ENCODE assay signal across 9 cellular contexts in the genomic region with DNA sequence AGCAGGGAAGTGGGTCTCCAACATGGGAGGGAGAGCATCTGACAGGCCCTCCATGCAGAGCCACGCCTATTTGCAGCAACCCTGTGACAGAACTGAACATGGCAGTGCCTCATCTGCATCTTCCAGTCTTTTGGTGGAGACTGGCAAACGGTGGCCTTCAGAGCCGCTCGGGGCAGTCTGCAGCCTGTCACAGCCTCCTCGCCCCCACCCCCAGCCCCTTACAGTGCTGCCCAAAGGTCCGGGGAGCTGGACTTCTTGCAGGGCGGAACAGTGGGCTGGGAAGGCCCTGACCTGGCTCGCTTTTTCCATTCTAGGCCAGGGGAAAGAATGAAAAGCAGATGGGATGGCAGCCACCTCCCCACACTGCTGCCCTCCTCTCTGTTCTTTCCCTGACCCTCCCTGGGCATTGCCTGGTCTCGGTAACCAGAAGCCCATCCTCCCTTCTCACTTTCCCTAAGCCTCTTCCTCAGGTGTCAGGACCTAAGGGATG. TPM values are rescaled to one million over a fixed set of nuclear protein-coding genes. Genes with fewer than 3 reads are reported as not detected.
DNase-seq lines count a peak whose midpoint lies in the region; ATAC-seq and TF ChIP-seq lines count a peak whose summit lies in the region.
"Had no signal": no experiment of that assay in that cellular context is flagged by ENCODE, and none has a peak within 500 bp of the region (broad histone marks: within the 10 kb centered on the region; RNA-seq: fewer than 3 reads in every experiment).

No MANE protein-coding gene starts in this region.

- peaks cover 34% of the 10 kb centered on the region for H3K36me3 Mint-ChIP-seq in endodermal cell (ENCODE audit: low read depth)

- H3K4me1 ChIP-seq in BLaER1 (peaks cover 58% of the 10 kb centered on the region), OCI-LY1 (ENCODE audit: insufficient read depth, low read length, severe bottlenecking) (peaks cover 21% of the 10 kb centered on the region), endodermal cell (ENCODE audit: control insufficient read depth, insufficient read depth, low read length) (peaks cover 12% of the 10 kb centered on the region), parathyroid adenoma (peaks cover 16% of the 10 kb centered on the region), prostate gland (replicated peaks) (peaks cover 3% of the 10 kb centered on the region)

- WGBS in endodermal cell (ENCODE audit: insufficient coverage in 1 of 2, insufficient read length in 1 of 2), 2 experiments = 85 to 91% methylated on average over 6 to 9 of the region's 9 CpGs
- WGBS in prostate gland = 81% methylated on average over 9 of the region's 9 CpGs

- no peak for TF ChIP-seq CTCF in OCI-LY1 (IDR thresholded peaks at IDR 0.05; ENCODE audit: low read length)
- TF ChIP-seq CTCF in endodermal cell (conservative IDR thresholded peaks at IDR 0.05) = no peak
- no peak for TF ChIP-seq CTCF in parathyroid adenoma (IDR thresholded peaks at IDR 0.05)
- TF ChIP-seq CTCF in prostate gland (IDR thresholded peaks at IDR 0.05) = no peak

- H4K20me1 ChIP-seq in BLaER1 (peaks cover 69% of the 10 kb centered on the region), OCI-LY1 (ENCODE audit: insufficient read depth, low read length) (no peaks in the 10 kb centered on the region)

- H3K27ac ChIP-seq in BLaER1 (0 out of 2 replicates have a peak overlapping the region, but pooled peaks have one; percentile 26), OCI-LY1 (ENCODE audit: low read depth, low read length, poor library complexity, severe bottlenecking) (no peak overlapping the region), endodermal cell (ENCODE audit: low read depth, low read length) (no peak overlapping the region), parathyroid adenoma (peak overlapping the region; percentile 100), prostate gland (no peak overlapping the region)

- H3K27me3 Mint-ChIP-seq in endodermal cell (ENCODE audit: insufficient read depth) = no peaks in the 10 kb centered on the region

- intact Hi-C loops in prostate gland (cut with DNase I) = no loop called here

- H3K4me1 Mint-ChIP-seq in endodermal cell = peaks cover 19% of the 10 kb centered on the region

- H3K4me3 ChIP-seq in BLaER1 (peak overlapping the region; percentile 98; the same call in 1 of the 2 replicates), OCI-LY1 (ENCODE audit: low read depth, low read length, poor library complexity, severe bottlenecking) (no peak overlapping the region), endodermal cell (ENCODE audit: low read length) (peak overlapping the region; percentile 99), parathyroid adenoma (ENCODE audit: low read depth, low read length) (peak overlapping the region; percentile 98), prostate gland (no peak overlapping the region)

- H3K4me2 ChIP-seq in BLaER1 = peak overlapping the region; percentile 97
- peak overlapping the region; percentile 84; the same call in 1 of the 2 replicates for H3K4me2 ChIP-seq in OCI-LY1 (ENCODE audit: low read length)
- peak overlapping the region; percentile 98 for H3K4me2 ChIP-seq in parathyroid adenoma (ENCODE audit: low read length)

- DNase-seq in endodermal cell (peak; percentile 43), NCI-H82 treated with DMSO at 0.1 percent for 48 hours (lab: John Stamatoyannopoulos, UW; ENCODE audit: unreplicated experiment) (no peak), prostate gland (ENCODE audit: low spot score) (no peak)

- peak overlapping the region; percentile 93 for H3K4me3 Mint-ChIP-seq in endodermal cell

- ATAC-seq in GM19397 (IDR thresholded peaks at IDR 0.05; ENCODE audit: unreplicated experiment) = no peak
- no peak for ATAC-seq in GM21786 (IDR thresholded peaks at IDR 0.05; ENCODE audit: unreplicated experiment)

- H3K9ac ChIP-seq in BLaER1 (peak overlapping the region; percentile 100), OCI-LY1 (ENCODE audit: low read length) (no peak overlapping the region), endodermal cell (ENCODE audit: extremely low read depth, low read length, poor library complexity, severe bottlenecking) (peak overlapping the region; percentile 8), parathyroid adenoma (no peak overlapping the region)

- H3K79me2 ChIP-seq in OCI-LY1 (ENCODE audit: insufficient read depth, low read length) (peaks cover 21% of the 10 kb centered on the region), parathyroid adenoma (peaks cover 21% of the 10 kb centered on the region)

- peaks cover 2% of the 10 kb centered on the region for H3K9me3 Mint-ChIP-seq in endodermal cell

- no peaks in the 10 kb centered on the region for H3F3A ChIP-seq in OCI-LY1 (ENCODE audit: insufficient read depth, low read length)

- H3K36me3 ChIP-seq in BLaER1 (peaks cover 40% of the 10 kb centered on the region), OCI-LY1 (ENCODE audit: insufficient read depth, low read length) (peaks cover 36% of the 10 kb centered on the region), endodermal cell (ENCODE audit: control insufficient read depth, insufficient read depth, low read length) (peaks cover 47% of the 10 kb centered on the region), parathyroid adenoma (ENCODE audit: control insufficient read depth, insufficient read depth, low read length) (no peaks in the 10 kb centered on the region), prostate gland (peaks cover 10% of the 10 kb centered on the region in 2 donors)

- H3K27me3 ChIP-seq in BLaER1 (no peaks in the 10 kb centered on the region), OCI-LY1 (ENCODE audit: insufficient read depth, low read length) (no peaks in the 10 kb centered on the region; the same call in 1 of the 2 replicates), endodermal cell (ENCODE audit: control insufficient read depth, insufficient read depth, low read length, poor library complexity, severe bottlenecking) (no peaks in the 10 kb centered on the region), parathyroid adenoma (ENCODE audit: control insufficient read depth, insufficient read depth, low read length) (no peaks in the 10 kb centered on the region), prostate gland (replicated peaks; ENCODE audit: insufficient read depth) (no peaks in the 10 kb centered on the region)

- H2AFZ ChIP-seq in OCI-LY1 (ENCODE audit: low read length) (no peak overlapping the region), parathyroid adenoma (no peak overlapping the region)

- H3K9me2 ChIP-seq in OCI-LY1 (ENCODE audit: low read depth, low read length) = no peaks in the 10 kb centered on the region

- H3K9me3 ChIP-seq in BLaER1 (peaks cover 12% of the 10 kb centered on the region), OCI-LY1 (ENCODE audit: low read length) (peaks cover 6% of the 10 kb centered on the region), endodermal cell (ENCODE audit: control insufficient read depth, low read length) (peaks cover 12% of the 10 kb centered on the region), parathyroid adenoma (ENCODE audit: control insufficient read depth, low read length) (no peaks in the 10 kb centered on the region), prostate gland (no peaks in the 10 kb centered on the region)

- no peak for TF ChIP-seq POLR2A in prostate gland (IDR thresholded peaks at IDR 0.05)

- H3K27ac Mint-ChIP-seq in endodermal cell = peak overlapping the region; percentile 86

RNA-seq across cellular contexts. Expression of gene CALM3, which starts 2.7 kb away (rescaled TPM):
- 100 to 1,000 TPM; 564 to 573 TPM for total RNA-seq in endodermal cell
- 356 TPM for polyA plus RNA-seq in endodermal cell (2013, experiment 1 of 2)
- 335 TPM for polyA plus RNA-seq in endodermal cell (2013, experiment 2 of 2)
- total RNA-seq in prostate gland = 100 to 1,000 TPM; 166 to 171 TPM

RNA-seq across cellular contexts. Expression of gene PTGIR, which starts 21.1 kb away (rescaled TPM):
- total RNA-seq in endodermal cell (not detected), prostate gland (1 to 10 TPM in 1 of 2 donors, not detected in 1; 2.2 TPM)
- not detected for polyA plus RNA-seq in endodermal cell (2013, experiment 1 of 2)
- not detected for polyA plus RNA-seq in endodermal cell (2013, experiment 2 of 2)
- total RNA-seq: dermis microvascular lymphatic vessel endothelial cell had no signal

RNA-seq across cellular contexts. Expression of gene GNG8, which starts 32.2 kb away (rescaled TPM):
- total RNA-seq in endodermal cell = not detected
- polyA plus RNA-seq in endodermal cell (2013, experiment 1 of 2) = 3.8 TPM
- polyA plus RNA-seq in endodermal cell (2013, experiment 2 of 2) = 3.6 TPM
- not detected for total RNA-seq in prostate gland
- total RNA-seq: dermis microvascular lymphatic vessel endothelial cell had no signal

RNA-seq across cellular contexts. Expression of gene DACT3, which starts 57.2 kb away (rescaled TPM):
- total RNA-seq in endodermal cell (under 1 TPM; 0.15 to 0.70 TPM), prostate gland (10 to 100 TPM in 1 of 2 donors, 1 to 10 TPM in 1; 8.6 to 28.1 TPM)
- 11.3 TPM for polyA plus RNA-seq in endodermal cell (2013, experiment 1 of 2)
- 10.6 TPM for polyA plus RNA-seq in endodermal cell (2013, experiment 2 of 2)

Comparison
In these comparisons a context has a peak if more than half of its experiments do, and no peak if none do; other contexts are left out.
1. H3K27ac ChIP-seq: peak in BLaER1 (single experiment) and parathyroid adenoma (single experiment); none in OCI-LY1 (single experiment), endodermal cell (single experiment) and prostate gland (0 of 2).
2. H3K4me3 ChIP-seq: peak in BLaER1 (single experiment), endodermal cell (single experiment) and parathyroid adenoma (single experiment); none in OCI-LY1 (single experiment) and prostate gland (0 of 2).
3. H3K9ac ChIP-seq: peak in BLaER1 (single experiment) and endodermal cell (single experiment); none in OCI-LY1 (single experiment) and parathyroid adenoma (single experiment).
4. Peak in every context shown above with its lines, with median percentiles within 50 percentile points of each other: H3K4me2 ChIP-seq.